8 cellular contexts compared by ENCODE assay signal in the genomic region with DNA sequence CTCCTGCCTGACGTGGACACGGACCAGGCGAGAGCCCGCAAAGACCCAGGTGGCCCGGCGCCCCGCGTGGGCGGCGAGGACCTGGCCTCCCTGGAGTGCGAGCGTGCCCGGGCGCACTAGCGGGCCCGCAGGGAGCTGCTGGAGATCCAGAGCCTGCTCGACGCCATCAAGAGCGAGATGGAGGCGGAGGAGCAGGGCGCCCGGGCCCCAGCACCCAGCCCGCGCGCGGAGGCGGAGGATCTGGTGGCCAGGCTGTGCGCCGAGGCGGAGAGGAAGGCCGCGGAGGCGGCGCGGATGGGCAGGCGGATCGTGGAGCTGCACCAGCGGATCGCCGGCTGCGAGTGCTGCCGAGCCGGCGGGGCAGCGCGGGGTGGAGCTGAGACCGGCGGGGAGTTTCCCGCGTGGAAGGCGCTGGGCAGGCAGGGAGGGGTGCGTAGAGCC. TPM values are rescaled to one million over a fixed set of nuclear protein-coding genes. Genes with fewer than 3 reads are reported as not detected.
DNase-seq lines count a peak whose midpoint lies in the region; ATAC-seq and TF ChIP-seq lines count a peak whose summit lies in the region.

No MANE protein-coding gene starts in this region.

- no peak overlapping the region for H2BK15ac ChIP-seq in neuronal stem cell (ENCODE audit: low read length)

- ATAC-seq in HG02571 (IDR thresholded peaks at IDR 0.05; ENCODE audit: unreplicated experiment) = no peak

- H3K9me3 ChIP-seq in esophagus muscularis mucosa (no peaks in the 10 kb centered on the region), neuronal stem cell (replicated peaks in 1 of 2; ENCODE audit: control insufficient read depth in 2 of 2, insufficient read depth in 1 of 2, low read depth in 1 of 2, low read length in 2 of 2) (peaks cover 0 to 4% of the 10 kb centered on the region in 2 donors)

- no peak overlapping the region for H4K91ac ChIP-seq in neuronal stem cell (ENCODE audit: low read depth, low read length, poor library complexity)

- intact Hi-C loops in esophagus muscularis mucosa (cut with DNase I) = loop anchor here (2.0 kb wide), 1 partner anchor 18 kb away; a partner anchor contains a TSS

- peak overlapping the region; percentile 52 to 58 (median 56) for H3K4me3 ChIP-seq in esophagus muscularis mucosa
- no peak overlapping the region for H3K4me3 ChIP-seq in neuronal stem cell (ENCODE audit: low read length in 2 of 2)
- H3K4me3 ChIP-seq in urinary bladder (ENCODE audit: low read depth, low read length) = peak overlapping the region; percentile 39

- peak overlapping the region; percentile 27 for H3K23ac ChIP-seq in neuronal stem cell (ENCODE audit: low read depth, low read length, poor library complexity)

- DNase-seq in ELR (ENCODE audit: low read depth) = peak; percentile 28
- peak; percentile 46 for DNase-seq in activated T-cell treated with anti-CD3 and anti-CD28 coated beads for 1 hour (ENCODE audit: low read depth)
- DNase-seq in esophagus muscularis mucosa (ENCODE audit: extremely low spot score) = no peak
- DNase-seq in neuronal stem cell (ENCODE audit: low spot score) = no peak
- no peak for DNase-seq in NCI-H187 (lab: John Stamatoyannopoulos, UW)
- DNase-seq in RKO (ENCODE audit: low spot score) = no peak

- no peak overlapping the region for H2AK5ac ChIP-seq in neuronal stem cell (ENCODE audit: low read depth, low read length)

- H4K8ac ChIP-seq in neuronal stem cell (ENCODE audit: low read depth, low read length) = no peak overlapping the region

- no peak overlapping the region for H3K4ac ChIP-seq in neuronal stem cell (ENCODE audit: low read length)

- H3K4me1 ChIP-seq in esophagus muscularis mucosa (peaks cover 10 to 18% (median 17%) of the 10 kb centered on the region in 4 donors), neuronal stem cell (ENCODE audit: control insufficient read depth in 2 of 2, insufficient read depth in 1 of 2, low read depth in 1 of 2, low read length in 2 of 2) (peaks cover 0 to 1% of the 10 kb centered on the region in 2 donors), urinary bladder (ENCODE audit: insufficient read depth) (no peaks in the 10 kb centered on the region)

- no peak for TF ChIP-seq EP300 in esophagus muscularis mucosa (IDR thresholded peaks at IDR 0.05)

- no peak overlapping the region for H2BK120ac ChIP-seq in neuronal stem cell (ENCODE audit: low read depth, low read length)

- no peak overlapping the region for H2BK12ac ChIP-seq in neuronal stem cell (ENCODE audit: low read length)

- no peak overlapping the region for H2BK5ac ChIP-seq in neuronal stem cell (ENCODE audit: low read length)

- H3K27me3 ChIP-seq in esophagus muscularis mucosa = peaks cover 0 to under 1% (median 0%) of the 10 kb centered on the region in 4 donors
- H3K27me3 ChIP-seq in neuronal stem cell (ENCODE audit: control insufficient read depth in 3 of 3, insufficient read depth in 3 of 3, low read depth in 1 of 3, low read length in 3 of 3) = peaks cover 0 to 11% (median 2%) of the 10 kb centered on the region in 3 experiments

- no peak for TF ChIP-seq CTCF in esophagus muscularis mucosa (IDR thresholded peaks at IDR 0.05)

- no peak overlapping the region for H3K14ac ChIP-seq in neuronal stem cell (ENCODE audit: low read length)

- H2AFZ ChIP-seq in neuronal stem cell (ENCODE audit: low read length) = peak overlapping the region; percentile 49

- peak overlapping the region; percentile 91 for H3K18ac ChIP-seq in neuronal stem cell (ENCODE audit: low read length)

- peak overlapping the region; percentile 34 for H3K9ac ChIP-seq in neuronal stem cell (ENCODE audit: low read depth, low read length, poor library complexity)

- no peak for TF ChIP-seq POLR2A in esophagus muscularis mucosa (IDR thresholded peaks at IDR 0.05; ENCODE audit: low read depth)

- H3K4me2 ChIP-seq in neuronal stem cell (ENCODE audit: insufficient read depth, low read length, poor library complexity, severe bottlenecking) = no peak overlapping the region

- WGBS in esophagus muscularis mucosa = 9% methylated on average over 35 of the region's 52 CpGs
- WGBS in neuronal stem cell (ENCODE audit: extremely low coverage in 2 of 2, insufficient read length in 2 of 2, insufficient replicate concordance in 1 of 2), 2 donors = no CpG with 5 or more reads among the region's 52 CpGs
- WGBS in urinary bladder = 6% methylated on average over 52 of the region's 52 CpGs

- H3K27ac ChIP-seq in esophagus muscularis mucosa (replicated peaks in 1 of 4) (peak overlapping the region; percentile 71 to 79 (median 76)), neuronal stem cell (replicated peaks; ENCODE audit: low read length) (no peak overlapping the region), urinary bladder (ENCODE audit: low read depth) (peak overlapping the region; percentile 78)

- H3K79me1 ChIP-seq in neuronal stem cell (ENCODE audit: low read depth, low read length) = no peaks in the 10 kb centered on the region

- H3K36me3 ChIP-seq in esophagus muscularis mucosa (no peaks in the 10 kb centered on the region), neuronal stem cell (replicated peaks in 1 of 2; ENCODE audit: control insufficient read depth in 2 of 2, insufficient read depth in 2 of 2, low read length in 2 of 2) (no peaks in the 10 kb centered on the region), urinary bladder (ENCODE audit: insufficient read depth) (no peaks in the 10 kb centered on the region)

RNA-seq across cellular contexts. Expression of a gene that starts 18.2 kb away (rescaled TPM):
- total RNA-seq in esophagus muscularis mucosa (100 to 1,000 TPM; 155 to 331 (median 234) TPM), urinary bladder (81.2 TPM)
- 198 TPM for polyA plus RNA-seq in neuronal stem cell (2013, experiment 1 of 2)
- polyA plus RNA-seq in neuronal stem cell (2013, experiment 2 of 2) = 203 TPM
- 384 TPM for polyA plus RNA-seq in urinary bladder

RNA-seq across cellular contexts. Expression of a gene that starts 35.0 kb away (rescaled TPM):
- under 1 TPM in 1 of 4 donors, not detected in 3; 0.99 TPM for total RNA-seq in esophagus muscularis mucosa
- 0.32 TPM for polyA plus RNA-seq in neuronal stem cell (2013, experiment 1 of 2)
- not detected for polyA plus RNA-seq in neuronal stem cell (2013, experiment 2 of 2)
- total RNA-seq in urinary bladder = 88.9 TPM
- 203 TPM for polyA plus RNA-seq in urinary bladder

RNA-seq across cellular contexts. Expression of a gene that starts 51.0 kb away (rescaled TPM):
- total RNA-seq in esophagus muscularis mucosa (10 to 100 TPM; 55.2 to 60.0 (median 57.0) TPM), urinary bladder (56.0 TPM)
- 58.3 TPM for polyA plus RNA-seq in neuronal stem cell (2013, experiment 1 of 2)
- polyA plus RNA-seq in neuronal stem cell (2013, experiment 2 of 2) = 58.9 TPM
- 73.1 TPM for polyA plus RNA-seq in urinary bladder

RNA-seq across cellular contexts. Expression of a gene that starts 57.3 kb away (rescaled TPM):
- total RNA-seq in esophagus muscularis mucosa (10 to 100 TPM; 15.8 to 21.9 (median 17.9) TPM), urinary bladder (5.6 TPM)
- polyA plus RNA-seq in neuronal stem cell (2013, experiment 1 of 2) = 13.1 TPM
- polyA plus RNA-seq in neuronal stem cell (2013, experiment 2 of 2) = 12.4 TPM
- polyA plus RNA-seq in urinary bladder = 12.4 TPM

Comparison
In these comparisons a context has a peak if more than half of its experiments do, and no peak if none do; other contexts are left out.
1. DNase-seq: peak in ELR (single experiment) and activated T-cell treated with anti-CD3 and anti-CD28 coated beads for 1 hour (single experiment); none in esophagus muscularis mucosa (single experiment), neuronal stem cell (single experiment), NCI-H187 (0 of 2) and RKO (single experiment).
2. H3K4me3 ChIP-seq: peak in esophagus muscularis mucosa (4 of 4) and urinary bladder (single experiment); none in neuronal stem cell (0 of 2).
3. RNA of a gene that starts 35.0 kb away (total RNA-seq): 88.9 TPM in urinary bladder (single experiment); 0.99 TPM in esophagus muscularis mucosa; every median in the first group is over 10 times any median in the second.